Comparison of ENCODE assay signal across 8 cellular contexts in the genomic region with DNA sequence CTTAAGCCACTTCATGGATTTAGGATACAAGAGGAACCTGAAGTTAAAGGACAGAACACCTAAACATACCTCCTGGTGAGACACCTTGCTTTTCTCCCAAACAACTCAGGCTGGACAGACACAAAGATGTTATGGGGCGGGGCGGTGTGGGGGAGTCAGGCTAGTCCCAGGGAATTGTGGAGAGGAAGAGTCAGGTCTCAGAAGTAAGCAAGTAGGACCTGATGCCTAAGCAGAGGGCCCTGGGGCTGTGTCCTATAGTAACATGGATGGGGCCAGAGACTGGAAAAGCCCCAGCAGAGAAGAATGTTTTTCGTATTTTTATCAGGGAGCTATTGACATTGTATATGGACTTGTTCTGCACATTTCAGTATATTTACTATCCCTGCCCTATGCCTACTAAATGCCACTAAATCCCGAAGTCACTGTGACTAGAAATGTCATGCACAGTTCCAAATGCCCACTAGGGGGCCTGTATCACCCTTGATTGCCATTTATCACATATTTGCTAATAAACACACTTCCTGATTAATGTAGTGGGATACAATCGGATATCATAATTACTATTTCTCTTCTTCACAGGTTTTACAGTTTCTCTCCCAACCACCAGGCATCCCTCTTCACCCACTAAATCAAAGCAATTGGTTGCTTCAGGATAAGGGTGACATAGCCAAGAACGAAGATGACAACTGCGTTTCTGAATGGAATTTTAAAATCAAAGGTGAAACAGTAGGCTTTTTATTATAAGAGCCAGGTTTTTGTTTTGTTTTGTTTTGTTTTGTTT. TPM values are rescaled to one million over a fixed set of nuclear protein-coding genes. Genes with fewer than 3 reads are reported as not detected.
A peak's percentile ranks its signal among the peaks of the same experiment; 100 is the strongest.
DNase-seq lines count a peak whose midpoint lies in the region; ATAC-seq and TF ChIP-seq lines count a peak whose summit lies in the region.

No MANE protein-coding gene starts in this region.

- H3K4ac ChIP-seq in IMR-90 (ENCODE audit: low read depth, low read length) = no peak overlapping the region; the same call in 1 of the 2 replicates

- H2BK20ac ChIP-seq in IMR-90 (ENCODE audit: low read depth, low read length) = peak overlapping the region; percentile 44; the same call in 1 of the 2 replicates

- peak overlapping the region; percentile 29; the same call in 1 of the 2 replicates for H2AK5ac ChIP-seq in IMR-90 (ENCODE audit: low read depth, low read length)

- H4K20me1 ChIP-seq in IMR-90 (ENCODE audit: insufficient read depth, low read length) = no peaks in the 10 kb centered on the region

- H3K9me3 ChIP-seq in IMR-90 (ENCODE audit: control insufficient read depth, insufficient read depth, low read length) (no peaks in the 10 kb centered on the region), WERI-Rb-1 (ENCODE audit: severe bottlenecking) (no peaks in the 10 kb centered on the region), lower lobe of right lung (no peaks in the 10 kb centered on the region)

- H3K4me3 Mint-ChIP-seq in stimulated activated naive CD8-positive, alpha-beta T cell treated with anti-CD3 and anti-CD28 coated beads, Interleukin-15, amount 100 ng/mL, for 72 hours = no peak overlapping the region

- H3K4me1 ChIP-seq in IMR-90 (ENCODE audit: control insufficient read depth, insufficient read depth, low read length) = peaks cover 1% of the 10 kb centered on the region; the same call in 1 of the 2 replicates
- no peaks in the 10 kb centered on the region for H3K4me1 ChIP-seq in lower lobe of right lung

- no peak overlapping the region for H3K14ac ChIP-seq in IMR-90 (replicated peaks; ENCODE audit: low read depth, low read length)

- H3K9ac ChIP-seq in IMR-90 (ENCODE audit: low read depth, low read length) = no peak overlapping the region

- H2AFZ ChIP-seq in IMR-90 (replicated peaks; ENCODE audit: low read length, poor library complexity) = no peak overlapping the region

- no peak overlapping the region for H4K5ac ChIP-seq in IMR-90 (ENCODE audit: low read depth, low read length)

- TF ChIP-seq CTCF in IMR-90 (conservative IDR thresholded peaks at IDR 0.05; ENCODE audit: low read depth, low read length) (peak; percentile 86), WERI-Rb-1 (IDR thresholded peaks at IDR 0.05; ENCODE audit: low read depth, low read length) (peak; percentile 68), lower lobe of right lung (IDR thresholded peaks at IDR 0.05) (peak; percentile 86)

- intact Hi-C loops in IMR-90 (cut with micrococcal nuclease) = loop anchor here (1.0 kb wide), 1 partner anchor 158 kb away; no protein-coding TSS in a partner anchor
- intact Hi-C loops in lower lobe of right lung (cut with DNase I) = loop anchor here (5.0 kb wide), 1 partner anchor 159 kb away; no protein-coding TSS in a partner anchor

- H2BK120ac ChIP-seq in IMR-90 (ENCODE audit: low read depth, low read length) = no peak overlapping the region

- CTCF ChIA-PET in IMR-90 (lab: Yijun Ruan, JAX) = interaction anchor here (0.7 to 2.5 kb wide), 4 partner anchors 11 to 159 kb away, joined by 3 to 14 read pairs (median 4); no protein-coding TSS in a partner anchor

- H3K36me3 ChIP-seq in IMR-90 (ENCODE audit: control insufficient read depth, insufficient read depth, low read length) (no peaks in the 10 kb centered on the region), WERI-Rb-1 (no peaks in the 10 kb centered on the region), lower lobe of right lung (no peaks in the 10 kb centered on the region)

- BruUV-seq in IMR-90 (replicated peaks; lab: Mats Ljungman, UMichigan) = no TSS peak

- no peaks in the 10 kb centered on the region for H3K9me3 Mint-ChIP-seq in stimulated activated naive CD8-positive, alpha-beta T cell treated with anti-CD3 and anti-CD28 coated beads, Interleukin-15, amount 100 ng/mL, for 72 hours

- peak; percentile 80 for TF ChIP-seq RAD21 in IMR-90 (IDR thresholded peaks at IDR 0.05; ENCODE audit: low read length)

- H3K18ac ChIP-seq in IMR-90 (ENCODE audit: low read depth, low read length) = no peak overlapping the region

- H3K4me3 ChIP-seq in IMR-90 (ENCODE audit: insufficient read depth, low read depth, low read length) (no peak overlapping the region), WERI-Rb-1 (ENCODE audit: low read depth, low read length) (no peak overlapping the region), lower lobe of right lung (no peak overlapping the region)

- ATAC-seq in GM19438 (IDR thresholded peaks at IDR 0.05; ENCODE audit: low read depth, unreplicated experiment) (peak; percentile 50), IMR-90 (ENCODE audit: low read depth) (peak; percentile 67), lower lobe of right lung (peak; percentile 81 to 83)
- peak; percentile 50 for ATAC-seq in stimulated activated naive CD8-positive, alpha-beta T cell treated with anti-CD3 and anti-CD28 coated beads, Interleukin-15, amount 100 ng/mL, for 72 hours

- H3K27me3 ChIP-seq in IMR-90 (ENCODE audit: control insufficient read depth, insufficient read depth, low read length) (no peaks in the 10 kb centered on the region), WERI-Rb-1 (ENCODE audit: insufficient read depth, low read depth, severe bottlenecking) (no peaks in the 10 kb centered on the region), lower lobe of right lung (ENCODE audit: low read depth) (no peaks in the 10 kb centered on the region)

- DNase-seq in DMS114 treated with DMSO at 0.1 percent for 48 hours (lab: John Stamatoyannopoulos, UW; ENCODE audit: unreplicated experiment) (peak; percentile 10), IMR-90 (peak; percentile 34), WERI-Rb-1 (peak; percentile 63), dermis blood vessel endothelial cell (peak; percentile 77), lower lobe of right lung (no peak), NK-92 (lab: John Stamatoyannopoulos, UW; ENCODE audit: unreplicated experiment) (no peak)
- DNase-seq in stimulated activated naive CD8-positive, alpha-beta T cell treated with anti-CD3 and anti-CD28 coated beads, Interleukin-15, amount 100 ng/mL, for 72 hours = peak; percentile 24 to 41

- no peaks in the 10 kb centered on the region for H3K9me1 ChIP-seq in IMR-90 (ENCODE audit: insufficient read depth, low read length)

- H3K23ac ChIP-seq in IMR-90 (ENCODE audit: low read depth, low read length) = no peak overlapping the region

- H3K4me2 ChIP-seq in IMR-90 (ENCODE audit: low read depth, low read length) = no peak overlapping the region

- H2BK5ac ChIP-seq in IMR-90 (ENCODE audit: low read depth, low read length, poor library complexity, severe bottlenecking) = no peak overlapping the region

- no peaks in the 10 kb centered on the region for H3K79me1 ChIP-seq in IMR-90 (ENCODE audit: low read depth in 1 of 2, low read length in 2 of 2)

- peak overlapping the region; percentile 34; the same call in 1 of the 2 replicates for H4K91ac ChIP-seq in IMR-90 (ENCODE audit: insufficient read depth, low read depth, low read length)

- H3K27ac Mint-ChIP-seq in stimulated activated naive CD8-positive, alpha-beta T cell treated with anti-CD3 and anti-CD28 coated beads, Interleukin-15, amount 100 ng/mL, for 72 hours = no peak overlapping the region

- no peak overlapping the region; the same call in 2 of the 3 replicates for H2BK15ac ChIP-seq in IMR-90 (ENCODE audit: low read depth, low read length)

- H3K56ac ChIP-seq in IMR-90 (ENCODE audit: extremely low read depth, insufficient read depth, low read length) = no peak overlapping the region

- H3K27me3 Mint-ChIP-seq in stimulated activated naive CD8-positive, alpha-beta T cell treated with anti-CD3 and anti-CD28 coated beads, Interleukin-15, amount 100 ng/mL, for 72 hours = no peaks in the 10 kb centered on the region

- in situ Hi-C loops in IMR-90 (cut with MboI; ENCODE audit: low sequenced_read_pairs) = loop anchor here (5.0 kb wide), 1 partner anchor 159 kb away; no protein-coding TSS in a partner anchor

- POLR2A ChIA-PET in IMR-90 (lab: Charles Lee; ENCODE audit: unreplicated experiment) = no interaction called here

- no peak overlapping the region for H2AK9ac ChIP-seq in IMR-90 (replicated peaks; ENCODE audit: low read depth, low read length, poor library complexity)

- no peak overlapping the region for H4K8ac ChIP-seq in IMR-90 (ENCODE audit: low read depth in 2 of 2, low read length in 2 of 2)

- no peak for TF ChIP-seq POLR2A in IMR-90 (IDR thresholded peaks at IDR 0.05; ENCODE audit: low read depth, low read length)

- H3K27ac ChIP-seq in IMR-90 (ENCODE audit: insufficient read depth, low read length) (no peak overlapping the region), WERI-Rb-1 (0 out of 2 replicates have a peak overlapping the region, but pooled peaks have one; percentile 1), lower lobe of right lung (no peak overlapping the region)

- dilution Hi-C loops in IMR-90 (cut with HindIII; ENCODE audit: low sequenced_read_pairs, unreplicated experiment) = no loop called here

- 60% methylated on average over 2 of the region's 7 CpGs; no CpG with 5 or more reads in 1 of the 2 experiments for WGBS in IMR-90 (ENCODE audit: extremely low coverage in 2 of 2, insufficient read length in 1 of 2), 2 experiments

- no peaks in the 10 kb centered on the region for H3K4me1 Mint-ChIP-seq in stimulated activated naive CD8-positive, alpha-beta T cell treated with anti-CD3 and anti-CD28 coated beads, Interleukin-15, amount 100 ng/mL, for 72 hours

TF ChIP-seq in IMR-90, 13 proteins besides CTCF, POLR2A, EP300 and RAD21:
- no peak for TF ChIP-seq RFX5 (IDR thresholded peaks at IDR 0.05; ENCODE audit: low read depth, low read length)
- TF ChIP-seq NFE2L2 (IDR thresholded peaks at IDR 0.05; ENCODE audit: low read depth, low read length) = peak; percentile 64; the same call in 1 of the 2 replicates
- TF ChIP-seq SMC3 (IDR thresholded peaks at IDR 0.05; ENCODE audit: low read depth, low read length) = peak; percentile 81
- no peak for TF ChIP-seq FOS (IDR thresholded peaks at IDR 0.05; ENCODE audit: low read depth, low read length)
- no peak for TF ChIP-seq RCOR1 (IDR thresholded peaks at IDR 0.05; ENCODE audit: insufficient replicate concordance, low read length)
- TF ChIP-seq MXI1 (IDR thresholded peaks at IDR 0.05; ENCODE audit: borderline replicate concordance, low read depth, low read length) = no peak
- TF ChIP-seq CHD1 (IDR thresholded peaks at IDR 0.05; ENCODE audit: low read depth, low read length) = no peak

RNA-seq across cellular contexts. Expression of gene ARHGAP10, which starts 23.8 kb away (rescaled TPM):
- total RNA-seq in IMR-90 (2012; rRNA removed) (29.4 and 42.8 TPM in 2 replicates), dermis blood vessel endothelial cell (12.3 and 14.6 TPM in 2 replicates), lower lobe of right lung (26.4 TPM)
- polyA plus RNA-seq in IMR-90 (2012; rRNA removed) = 27.1 and 29.0 TPM in 2 replicates
- 24.2 and 25.1 TPM in 2 replicates for polyA plus RNA-seq in IMR-90 (2012; cell fraction: cytosol; rRNA removed)
- polyA plus RNA-seq in IMR-90 (2012; cell fraction: nucleus; rRNA removed; ENCODE audit: low replicate concordance) = 25.9 and 37.1 TPM in 2 replicates

RNA-seq across cellular contexts. Expression of gene PRMT9, which starts 24.1 kb away (rescaled TPM):
- total RNA-seq in IMR-90 (2012; rRNA removed) (14.2 and 15.6 TPM in 2 replicates), dermis blood vessel endothelial cell (10.1 and 11.1 TPM in 2 replicates), lower lobe of right lung (9.4 TPM)
- polyA plus RNA-seq in IMR-90 (2012; rRNA removed) = 3.4 and 5.0 TPM in 2 replicates
- 1.2 and 1.3 TPM in 2 replicates for polyA plus RNA-seq in IMR-90 (2012; cell fraction: cytosol; rRNA removed)
- polyA plus RNA-seq in IMR-90 (2012; cell fraction: nucleus; rRNA removed; ENCODE audit: low replicate concordance) = 2.6 and 17.2 TPM in 2 replicates

Comparison
In these comparisons a context has a peak if more than half of its experiments do, and no peak if none do; other contexts are left out.
1. DNase-seq: peak in DMS114 treated with DMSO at 0.1 percent for 48 hours (single experiment), IMR-90 (single experiment), WERI-Rb-1 (single experiment), dermis blood vessel endothelial cell (single experiment) and stimulated activated naive CD8-positive, alpha-beta T cell treated with anti-CD3 and anti-CD28 coated beads, Interleukin-15, amount 100 ng/mL, for 72 hours (2 of 2); none in lower lobe of right lung (single experiment) and NK-92 (single experiment).
2. Peak in every context shown above with its lines, with median percentiles within 50 percentile points of each other: ATAC-seq and CTCF ChIP-seq.